Comparison of ENCODE assay signal across 8 cellular contexts in the genomic region with DNA sequence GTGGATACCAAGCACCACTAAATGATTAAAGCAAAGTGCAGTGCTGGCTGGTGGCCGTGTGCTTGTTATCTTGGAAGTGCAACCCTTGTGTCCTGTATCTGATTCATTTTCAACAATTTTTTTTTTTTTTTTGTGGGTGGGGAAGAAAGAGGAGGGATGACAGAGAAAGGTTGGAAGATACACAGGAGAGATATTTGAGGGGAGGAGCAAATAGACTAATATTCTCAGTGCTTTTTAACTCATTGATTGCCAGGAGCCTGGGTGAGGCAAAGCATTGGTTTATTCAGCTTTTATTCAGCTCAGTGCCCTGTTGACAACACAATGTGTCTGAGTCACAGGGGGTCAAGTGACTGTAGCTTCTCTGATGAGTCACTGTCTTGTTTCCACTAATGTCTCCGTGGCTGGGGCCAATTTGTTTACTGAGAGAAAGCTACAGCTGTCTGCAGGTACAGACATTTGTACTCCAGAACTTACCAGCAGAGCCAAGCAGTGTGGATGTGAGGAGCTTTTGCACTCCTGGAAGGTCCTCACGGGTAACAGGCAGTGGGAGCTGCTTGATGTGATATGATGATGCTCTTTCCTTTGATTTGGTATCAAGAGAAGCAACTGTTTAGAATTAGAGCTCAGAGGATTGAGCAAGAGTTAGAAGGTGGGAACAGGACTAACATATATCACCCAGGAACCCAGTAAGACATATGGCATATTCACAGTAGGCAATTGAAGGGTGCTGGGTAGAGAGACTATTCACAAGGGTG. TPM values are rescaled to one million over a fixed set of nuclear protein-coding genes. Genes with fewer than 3 reads are reported as not detected.
DNase-seq lines count a peak whose midpoint lies in the region; ATAC-seq lines count a peak whose summit lies in the region.

No MANE protein-coding gene starts in this region.

- H3K9me3 ChIP-seq in SJCRH30 (replicated peaks): no peaks in the 10 kb centered on the region; the same call in 1 of the 2 replicates

- no peak overlapping the region for H3K4me3 ChIP-seq in SJCRH30

- H3K27me3 ChIP-seq in SJCRH30: no peaks in the 10 kb centered on the region

- DNase-seq in DMS153 (lab: John Stamatoyannopoulos, UW) (peak; percentile 63), DMS153 treated with DMSO at 0.1 percent for 48 hours (lab: John Stamatoyannopoulos, UW; ENCODE audit: unreplicated experiment) (no peak), SJCRH30 (peak; percentile 65 to 77), dedifferentiated amniotic fluid mesenchymal stem cell (ENCODE audit: extremely low spot score) (peak; percentile 40), pulmonary artery endothelial cell (ENCODE audit: low read depth, low spot score) (peak; percentile 7), NCI-H1092 (lab: John Stamatoyannopoulos, UW) (no peak)

- ATAC-seq in HG02981 (IDR thresholded peaks at IDR 0.05; ENCODE audit: unreplicated experiment) (peak; percentile 51), GM19452 (IDR thresholded peaks at IDR 0.05; ENCODE audit: unreplicated experiment) (no peak)

- peaks cover 32% of the 10 kb centered on the region for H3K4me1 ChIP-seq in SJCRH30

- H3K36me3 ChIP-seq in SJCRH30: no peaks in the 10 kb centered on the region

- peak overlapping the region; percentile 48 for H3K27ac ChIP-seq in SJCRH30

RNA-seq across cellular contexts. Expression of gene DNM3, which starts 23.6 kb away (rescaled TPM):
- total RNA-seq in SJCRH30 (2014; rRNA removed; shearing (Covaris generic)): 12.1 and 13.7 TPM in 2 replicates
- 0.59 and 2.4 TPM in 2 replicates for total RNA-seq in pulmonary artery endothelial cell

RNA-seq across cellular contexts. Expression of gene METTL13, which starts 36.2 kb away (rescaled TPM):
- total RNA-seq in SJCRH30 (2014; rRNA removed; shearing (Covaris generic)): 29.0 and 29.2 TPM in 2 replicates
- 28.6 and 45.7 TPM in 2 replicates for total RNA-seq in pulmonary artery endothelial cell

Comparison
In these comparisons a context has a peak if more than half of its experiments do, and no peak if none do; other contexts are left out.
1. DNase-seq: peak in DMS153 (single experiment), SJCRH30 (2 of 2), dedifferentiated amniotic fluid mesenchymal stem cell (single experiment) and pulmonary artery endothelial cell (single experiment); none in DMS153 treated with DMSO at 0.1 percent for 48 hours (single experiment) and NCI-H1092 (single experiment).